Comparison of ENCODE assay signal across 1 cellular context in the genomic region with DNA sequence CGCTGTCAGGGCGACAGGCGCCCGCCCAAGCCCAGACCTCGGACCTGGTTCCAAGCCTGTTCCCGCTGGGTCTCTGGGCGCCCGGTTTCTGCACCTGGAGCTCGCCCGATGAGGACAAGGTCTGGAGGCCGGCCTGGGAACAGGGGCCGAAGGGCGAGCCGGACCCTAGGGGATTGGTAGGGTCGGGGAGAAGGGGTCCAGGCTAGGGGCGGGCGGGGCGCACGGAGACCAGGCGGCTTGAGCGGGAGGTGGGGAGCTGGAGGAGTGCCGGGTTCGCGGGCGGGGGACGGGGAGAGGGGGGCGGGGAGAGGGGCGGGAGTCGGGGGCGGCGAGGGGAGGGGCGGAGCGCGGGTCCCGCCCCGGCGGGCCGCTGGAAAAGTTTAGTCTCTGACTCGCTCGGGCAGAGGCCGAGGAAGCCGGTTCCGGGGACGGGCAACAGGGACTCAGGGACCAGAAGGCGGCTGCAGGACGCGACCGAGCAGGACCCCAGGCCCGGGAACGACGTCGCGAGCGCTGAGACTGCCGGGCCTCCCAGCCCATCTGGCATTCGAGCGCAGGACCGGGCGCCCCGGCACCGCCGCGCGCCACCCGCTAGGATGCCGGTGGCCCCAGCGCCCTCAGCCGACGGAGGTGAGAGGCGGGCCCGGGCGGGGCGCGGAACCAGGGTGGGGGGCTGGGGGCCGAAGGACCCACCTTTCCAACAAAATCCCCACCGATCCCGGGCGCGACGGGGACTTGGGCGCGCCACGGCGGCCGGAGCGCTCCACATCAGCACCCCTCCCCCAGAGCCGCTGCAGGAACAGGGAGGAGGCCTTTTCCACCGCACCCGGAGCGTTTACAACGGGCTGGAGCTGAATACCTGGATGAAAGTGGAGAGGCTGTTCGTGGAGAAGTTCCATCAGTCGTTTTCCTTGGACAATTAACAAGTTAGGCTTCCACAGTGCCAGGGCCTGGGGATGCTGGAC.
TF ChIP-seq lines count a peak whose summit lies in the region.

Gene S1PR3, plus strand, starts transcription at position 403 of the 965 bp plus-strand sequence. CDS start 9,733 bp downstream, outside the sequence.

TF ChIP-seq in HEK293, 187 proteins besides CTCF, POLR2A, EP300 and RAD21 (continued from another document):
- TF ChIP-seq SP2 (tag by site-specific recombination; IDR thresholded peaks at IDR 0.05) (peak; percentile 43), ZEB2 (tag by site-specific recombination; IDR thresholded peaks at IDR 0.05) (no peak), PBX3 (CRISPR knock-in tag; IDR thresholded peaks at IDR 0.05) (peak; percentile 17; the same call in 1 of the 2 replicates), ZNF654 (tag by site-specific recombination; IDR thresholded peaks at IDR 0.05; ENCODE audit: low read depth) (no peak)
